8 cellular contexts compared by ENCODE assay signal in genomic region chr14:68682166-68683103, GRCh38.
A peak's percentile ranks its signal among the peaks of the same experiment; 100 is the strongest.
DNase-seq lines count a peak whose midpoint lies in the region; ATAC-seq and TF ChIP-seq lines count a peak whose summit lies in the region.

No MANE protein-coding gene starts in this region.

- ATAC-seq in esophagus mucosa (peak; percentile 36), GM18870 (IDR thresholded peaks at IDR 0.05; ENCODE audit: unreplicated experiment) (no peak), HG03196 (IDR thresholded peaks at IDR 0.05; ENCODE audit: unreplicated experiment) (no peak)

- POLR2A ChIA-PET in activated CD4-positive, alpha-beta T cell treated with anti-CD3 and anti-CD28 coated beads, Interleukin-2, amount 10 ng/mL, durations not matched to agents 7 days and 5 days (lab: Charles Lee), result interaction anchor here (0.6 to 1.4 kb wide), 3 partner anchors 108 to 450 kb away, joined by 3 to 7 read pairs (median 5); no protein-coding TSS in a partner anchor

- H3K4me1 Mint-ChIP-seq in activated CD4-positive, alpha-beta T cell treated with anti-CD3 and anti-CD28 coated beads, Interleukin-2, amount 10 ng/mL, durations not matched to agents 7 days and 5 days, result peaks cover 58% of the 10 kb centered on the region
- peaks cover 79% of the 10 kb centered on the region for H3K4me1 Mint-ChIP-seq in nephron

- CTCF ChIA-PET in activated CD4-positive, alpha-beta T cell treated with anti-CD3 and anti-CD28 coated beads, Interleukin-2, amount 10 ng/mL, durations not matched to agents 7 days and 5 days (lab: Charles Lee), result interaction anchor here (0.6 to 1.4 kb wide), 5 partner anchors 12 to 414 kb away, joined by 3 to 7 read pairs (median 3); no protein-coding TSS in a partner anchor

- DNase-seq in AG09319 (ENCODE audit: extremely low read depth, low read depth) (peak; percentile 97), LHCN-M2 (ENCODE audit: low read depth) (peak; percentile 98), DMS114 treated with DMSO at 0.1 percent for 48 hours (lab: John Stamatoyannopoulos, UW; ENCODE audit: unreplicated experiment) (no peak)
- peak; percentile 41 for DNase-seq in activated CD4-positive, alpha-beta T cell treated with anti-CD3 and anti-CD28 coated beads, Interleukin-2, amount 10 ng/mL, durations not matched to agents 7 days and 5 days

- TF ChIP-seq CTCF in AG09319 (IDR thresholded peaks at IDR 0.05; ENCODE audit: low read depth, low read length), result no peak
- TF ChIP-seq CTCF in nephron (IDR thresholded peaks at IDR 0.05; ENCODE audit: unreplicated experiment in 3 of 3), result no peak

- H3K9me3 Mint-ChIP-seq in activated CD4-positive, alpha-beta T cell treated with anti-CD3 and anti-CD28 coated beads, Interleukin-2, amount 10 ng/mL, durations not matched to agents 7 days and 5 days, result no peaks in the 10 kb centered on the region
- H3K9me3 Mint-ChIP-seq in nephron, result peaks cover 2% of the 10 kb centered on the region

- no peaks in the 10 kb centered on the region for H3K27me3 Mint-ChIP-seq in activated CD4-positive, alpha-beta T cell treated with anti-CD3 and anti-CD28 coated beads, Interleukin-2, amount 10 ng/mL, durations not matched to agents 7 days and 5 days
- H3K27me3 Mint-ChIP-seq in nephron (ENCODE audit: low read depth), result no peaks in the 10 kb centered on the region

- H3K27ac Mint-ChIP-seq in activated CD4-positive, alpha-beta T cell treated with anti-CD3 and anti-CD28 coated beads, Interleukin-2, amount 10 ng/mL, durations not matched to agents 7 days and 5 days, result peak overlapping the region; percentile 91
- peak overlapping the region; percentile 97 to 99 (median 99) for H3K27ac Mint-ChIP-seq in nephron

- H3K4me3 Mint-ChIP-seq in activated CD4-positive, alpha-beta T cell treated with anti-CD3 and anti-CD28 coated beads, Interleukin-2, amount 10 ng/mL, durations not matched to agents 7 days and 5 days, result peak overlapping the region; percentile 18
- H3K4me3 Mint-ChIP-seq in nephron, result peak overlapping the region; percentile 18 to 50 (median 49)

- H3K36me3 Mint-ChIP-seq in activated CD4-positive, alpha-beta T cell treated with anti-CD3 and anti-CD28 coated beads, Interleukin-2, amount 10 ng/mL, durations not matched to agents 7 days and 5 days (ENCODE audit: low read depth), result peaks cover 3% of the 10 kb centered on the region
- H3K36me3 Mint-ChIP-seq in nephron (ENCODE audit: low read depth), result peaks cover 7% of the 10 kb centered on the region
